ENCODE assay signal across 8 cellular contexts in the genomic region with DNA sequence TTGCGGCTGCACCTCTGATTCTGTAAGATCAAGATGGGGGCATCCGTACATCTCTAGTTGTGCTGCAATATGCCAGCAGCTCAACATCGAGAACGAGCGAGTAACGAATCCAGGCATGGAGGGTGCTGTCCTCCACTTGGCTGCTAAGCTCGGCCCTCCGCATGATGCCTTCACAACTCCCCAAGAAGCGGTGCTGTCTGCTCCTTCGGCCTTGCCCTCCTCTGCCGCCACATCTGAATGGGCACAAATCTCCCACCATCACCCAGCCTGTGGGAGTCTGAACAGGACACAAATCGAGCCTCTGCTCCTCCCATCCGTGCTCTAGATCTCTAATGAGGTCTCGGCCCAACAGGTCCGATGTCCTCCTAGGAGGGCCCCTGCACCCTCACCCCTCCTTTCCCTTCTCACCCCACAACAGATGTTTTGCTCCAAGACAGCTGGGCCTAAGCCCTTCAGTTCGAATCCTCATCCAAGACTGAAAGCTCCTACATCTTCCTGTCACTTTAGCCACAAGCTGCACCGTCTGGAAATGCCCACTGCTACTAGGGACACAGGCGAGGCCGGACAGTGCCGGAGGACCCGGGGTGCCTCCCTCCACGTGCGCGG.
DNase-seq lines count a peak whose midpoint lies in the region; ATAC-seq lines count a peak whose summit lies in the region.

No MANE protein-coding gene starts in this region.

- no peak for DNase-seq in activated naive CD4-positive, alpha-beta T cell (lab: John Stamatoyannopoulos, UW)
- DNase-seq in activated T-cell treated with anti-CD3 and anti-CD28 coated beads, Interleukin-2, amount 50 U/mL, for 72 hours: no peak
- peak in 1 of 2 donors; percentile 1 for DNase-seq in stimulated activated naive CD8-positive, alpha-beta T cell treated with anti-CD3 and anti-CD28 coated beads, Interleukin-15, amount 100 ng/mL, for 72 hours
- DNase-seq in KG1 (lab: John Stamatoyannopoulos, UW) (no peak), H4 (ENCODE audit: low spot score) (no peak)

- H3K27me3 Mint-ChIP-seq in activated naive CD4-positive, alpha-beta T cell treated with anti-CD3 and anti-CD28 coated beads, Interleukin-2, amount 50 U/mL, for 24 hours: no peaks in the 10 kb centered on the region
- no peaks in the 10 kb centered on the region for H3K27me3 Mint-ChIP-seq in activated T-cell treated with anti-CD3 and anti-CD28 coated beads, Interleukin-2, amount 50 U/mL, for 72 hours (ENCODE audit: low read depth)
- no peaks in the 10 kb centered on the region for H3K27me3 Mint-ChIP-seq in stimulated activated naive CD8-positive, alpha-beta T cell treated with anti-CD3 and anti-CD28 coated beads, Interleukin-15, amount 100 ng/mL, for 72 hours

- peaks cover 55% of the 10 kb centered on the region for H3K4me1 Mint-ChIP-seq in activated naive CD4-positive, alpha-beta T cell treated with anti-CD3 and anti-CD28 coated beads, Interleukin-2, amount 50 U/mL, for 24 hours
- H3K4me1 Mint-ChIP-seq in activated T-cell treated with anti-CD3 and anti-CD28 coated beads, Interleukin-2, amount 50 U/mL, for 72 hours (ENCODE audit: low read depth): peaks cover 50% of the 10 kb centered on the region
- H3K4me1 Mint-ChIP-seq in stimulated activated naive CD8-positive, alpha-beta T cell treated with anti-CD3 and anti-CD28 coated beads, Interleukin-15, amount 100 ng/mL, for 72 hours: peaks cover 41% of the 10 kb centered on the region

- H3K27ac Mint-ChIP-seq in activated naive CD4-positive, alpha-beta T cell treated with anti-CD3 and anti-CD28 coated beads, Interleukin-2, amount 50 U/mL, for 24 hours: peak overlapping the region; percentile 98
- peak overlapping the region; percentile 94 for H3K27ac Mint-ChIP-seq in activated T-cell treated with anti-CD3 and anti-CD28 coated beads, Interleukin-2, amount 50 U/mL, for 72 hours
- peak overlapping the region; percentile 97 to 99 for H3K27ac Mint-ChIP-seq in stimulated activated naive CD8-positive, alpha-beta T cell treated with anti-CD3 and anti-CD28 coated beads, Interleukin-15, amount 100 ng/mL, for 72 hours

- H3K4me3 Mint-ChIP-seq in activated naive CD4-positive, alpha-beta T cell treated with anti-CD3 and anti-CD28 coated beads, Interleukin-2, amount 50 U/mL, for 24 hours: peak overlapping the region; percentile 99
- H3K4me3 Mint-ChIP-seq in activated T-cell treated with anti-CD3 and anti-CD28 coated beads, Interleukin-2, amount 50 U/mL, for 72 hours: peak overlapping the region; percentile 92 to 99
- peak overlapping the region; percentile 99 to 100 for H3K4me3 Mint-ChIP-seq in stimulated activated naive CD8-positive, alpha-beta T cell treated with anti-CD3 and anti-CD28 coated beads, Interleukin-15, amount 100 ng/mL, for 72 hours

- peaks cover 3% of the 10 kb centered on the region for H3K9me3 Mint-ChIP-seq in activated naive CD4-positive, alpha-beta T cell treated with anti-CD3 and anti-CD28 coated beads, Interleukin-2, amount 50 U/mL, for 24 hours
- peaks cover 2 to 3% of the 10 kb centered on the region in 2 donors for H3K9me3 Mint-ChIP-seq in activated T-cell treated with anti-CD3 and anti-CD28 coated beads, Interleukin-2, amount 50 U/mL, for 72 hours
- peaks cover 10 to 13% of the 10 kb centered on the region in 2 donors for H3K9me3 Mint-ChIP-seq in stimulated activated naive CD8-positive, alpha-beta T cell treated with anti-CD3 and anti-CD28 coated beads, Interleukin-15, amount 100 ng/mL, for 72 hours

- peak overlapping the region; percentile 78 for H3K4me3 ChIP-seq in iPS-11a (ENCODE audit: low read depth, low read length)

- peaks cover 26% of the 10 kb centered on the region for H3K36me3 Mint-ChIP-seq in activated naive CD4-positive, alpha-beta T cell treated with anti-CD3 and anti-CD28 coated beads, Interleukin-2, amount 50 U/mL, for 24 hours
- peaks cover 17 to 37% of the 10 kb centered on the region in 2 donors for H3K36me3 Mint-ChIP-seq in activated T-cell treated with anti-CD3 and anti-CD28 coated beads, Interleukin-2, amount 50 U/mL, for 72 hours (ENCODE audit: insufficient read depth in 2 of 2)

- ATAC-seq in activated T-cell treated with anti-CD3 and anti-CD28 coated beads, Interleukin-2, amount 50 U/mL, for 72 hours (replicated peaks in 1 of 2): no peak
- no peak for ATAC-seq in stimulated activated naive CD8-positive, alpha-beta T cell treated with anti-CD3 and anti-CD28 coated beads, Interleukin-15, amount 100 ng/mL, for 72 hours
- ATAC-seq in HG03457 (IDR thresholded peaks at IDR 0.05; ENCODE audit: unreplicated experiment): no peak
